Comparison of ENCODE assay signal across 12 cellular contexts in the genomic region with DNA sequence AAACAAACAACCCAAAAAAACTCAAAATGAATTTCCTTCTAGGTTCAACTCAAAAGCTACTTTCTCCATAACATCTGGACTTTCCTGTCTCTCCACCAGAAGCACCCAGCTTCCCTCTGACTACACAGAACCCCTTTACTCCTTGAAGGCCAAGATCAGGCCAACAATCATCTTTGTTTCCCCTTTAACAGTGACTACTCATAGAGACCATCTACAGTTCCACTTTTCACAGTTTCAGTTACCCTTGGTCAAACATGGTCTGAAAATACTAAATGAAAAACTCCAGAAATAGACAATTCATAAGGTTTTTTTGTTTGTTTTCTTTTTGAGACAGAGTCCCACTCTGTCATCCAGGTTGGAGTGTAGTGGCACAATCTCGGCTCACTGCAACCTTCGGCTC. TPM values are rescaled to one million over a fixed set of nuclear protein-coding genes. Genes with fewer than 3 reads are reported as not detected.
DNase-seq lines count a peak whose midpoint lies in the region; ATAC-seq and TF ChIP-seq lines count a peak whose summit lies in the region.
"Had no signal": no experiment of that assay in that cellular context is flagged by ENCODE, and none has a peak within 500 bp of the region (broad histone marks: within the 10 kb centered on the region; RNA-seq: fewer than 3 reads in every experiment).

No MANE protein-coding gene starts in this region.

- H3K27ac Mint-ChIP-seq in stimulated activated naive CD8-positive, alpha-beta T cell treated with anti-CD3 and anti-CD28 coated beads, Interleukin-15, Interleukin-2, amounts not matched to agents 100 ng/mL and 50 ng/mL, for 24 hours, result peak overlapping the region; percentile 51
- H3K27ac Mint-ChIP-seq: activated CD4-positive, alpha-beta memory T cell treated with anti-CD3 and anti-CD28 coated beads for 36 hours had no signal

- no peak for TF ChIP-seq CTCF in foreskin keratinocyte (conservative IDR thresholded peaks at IDR 0.05)
- TF ChIP-seq CTCF in esophagus squamous epithelium (IDR thresholded peaks at IDR 0.05), result no peak
- no peak for TF ChIP-seq CTCF in adrenal gland (IDR thresholded peaks at IDR 0.05)

- peaks cover 9% of the 10 kb centered on the region for H3K36me3 Mint-ChIP-seq in stimulated activated naive CD8-positive, alpha-beta T cell treated with anti-CD3 and anti-CD28 coated beads, Interleukin-15, Interleukin-2, amounts not matched to agents 100 ng/mL and 50 ng/mL, for 24 hours (ENCODE audit: low read depth)

- H3K9me3 ChIP-seq in esophagus squamous epithelium, result no peaks in the 10 kb centered on the region
- no peaks in the 10 kb centered on the region for H3K9me3 ChIP-seq in right cardiac atrium (ENCODE audit: control insufficient read depth, low read length)
- H3K9me3 ChIP-seq in adrenal gland (replicated peaks in 1 of 3), result no peaks in the 10 kb centered on the region
- H3K9me3 ChIP-seq: esophagus muscularis mucosa, SK-N-SH had no signal

- no peak for ATAC-seq in stimulated activated naive CD8-positive, alpha-beta T cell treated with anti-CD3 and anti-CD28 coated beads, Interleukin-15, Interleukin-2, amounts not matched to agents 100 U/mL and 50 U/mL, for 24 hours
- peak; percentile 71 for ATAC-seq in HG02571 (IDR thresholded peaks at IDR 0.05; ENCODE audit: unreplicated experiment)
- peak; percentile 83 for ATAC-seq in HG03520 (IDR thresholded peaks at IDR 0.05; ENCODE audit: unreplicated experiment)
- no peak for ATAC-seq in foreskin keratinocyte
- ATAC-seq in right cardiac atrium, result no peak

- WGBS in esophagus squamous epithelium, 2 donors, result 90 to 95% methylated on average over 2 of the region's 2 CpGs
- WGBS in right cardiac atrium, result 98% methylated on average over 2 of the region's 2 CpGs
- 94 to 100% (median 96%) methylated on average over 2 of the region's 2 CpGs for WGBS in adrenal gland, 4 donors

- H3K4me1 Mint-ChIP-seq in stimulated activated naive CD8-positive, alpha-beta T cell treated with anti-CD3 and anti-CD28 coated beads, Interleukin-15, Interleukin-2, amounts not matched to agents 100 ng/mL and 50 ng/mL, for 24 hours (ENCODE audit: low read depth), result peaks cover 59% of the 10 kb centered on the region

- H3K4me3 ChIP-seq in esophagus squamous epithelium, result no peak overlapping the region
- H3K4me3 ChIP-seq in right cardiac atrium (ENCODE audit: low read length), result no peak overlapping the region
- no peak overlapping the region for H3K4me3 ChIP-seq in adrenal gland
- H3K4me3 ChIP-seq: esophagus muscularis mucosa had no signal

- no peaks in the 10 kb centered on the region for H3K27me3 ChIP-seq in foreskin keratinocyte
- H3K27me3 ChIP-seq in esophagus squamous epithelium, result no peaks in the 10 kb centered on the region
- no peaks in the 10 kb centered on the region for H3K27me3 ChIP-seq in right cardiac atrium (ENCODE audit: control insufficient read depth, insufficient read depth)
- H3K27me3 ChIP-seq in adrenal gland, result no peaks in the 10 kb centered on the region
- H3K27me3 ChIP-seq: esophagus muscularis mucosa had no signal

- H3K36me3 ChIP-seq in esophagus squamous epithelium, result no peaks in the 10 kb centered on the region
- H3K36me3 ChIP-seq in adrenal gland (replicated peaks in 1 of 2), result no peaks in the 10 kb centered on the region
- H3K36me3 ChIP-seq: esophagus muscularis mucosa had no signal

- no peak for DNase-seq in stimulated activated naive CD8-positive, alpha-beta T cell treated with anti-CD3 and anti-CD28 coated beads, Interleukin-15, Interleukin-2, amounts not matched to agents 100 U/mL and 50 U/mL, for 24 hours
- DNase-seq in foreskin keratinocyte (no peak), esophagus squamous epithelium (lab: John Stamatoyannopoulos, UW) (no peak), right cardiac atrium (no peak), adrenal gland (no peak)
- DNase-seq: activated CD4-positive, alpha-beta memory T cell treated with anti-CD3 and anti-CD28 coated beads for 36 hours; NCI-H2081; SK-N-SH had no signal

- no peak overlapping the region for H3K4me3 Mint-ChIP-seq in stimulated activated naive CD8-positive, alpha-beta T cell treated with anti-CD3 and anti-CD28 coated beads, Interleukin-15, Interleukin-2, amounts not matched to agents 100 ng/mL and 50 ng/mL, for 24 hours
- H3K4me3 Mint-ChIP-seq: activated CD4-positive, alpha-beta memory T cell treated with anti-CD3 and anti-CD28 coated beads for 36 hours had no signal

- no peaks in the 10 kb centered on the region for H3K9me3 Mint-ChIP-seq in stimulated activated naive CD8-positive, alpha-beta T cell treated with anti-CD3 and anti-CD28 coated beads, Interleukin-15, Interleukin-2, amounts not matched to agents 100 ng/mL and 50 ng/mL, for 24 hours
- H3K9me3 Mint-ChIP-seq: activated CD4-positive, alpha-beta memory T cell treated with anti-CD3 and anti-CD28 coated beads for 36 hours had no signal

- H3K4me1 ChIP-seq in foreskin keratinocyte (peaks cover 22% of the 10 kb centered on the region), esophagus squamous epithelium (peaks cover 0 to 32% (median 3%) of the 10 kb centered on the region in 3 donors), right cardiac atrium (ENCODE audit: control insufficient read depth, insufficient read depth, low read length) (no peaks in the 10 kb centered on the region), adrenal gland (replicated peaks in 1 of 2) (no peaks in the 10 kb centered on the region)
- H3K4me1 ChIP-seq: esophagus muscularis mucosa had no signal

- H3K27ac ChIP-seq in foreskin keratinocyte (no peak overlapping the region), esophagus squamous epithelium (peak overlapping the region in 1 of 4 donors; percentile 23), right cardiac atrium (ENCODE audit: low read length) (no peak overlapping the region), adrenal gland (no peak overlapping the region)
- H3K27ac ChIP-seq: esophagus muscularis mucosa had no signal

- TF ChIP-seq POLR2A in esophagus squamous epithelium (IDR thresholded peaks at IDR 0.05) (no peak), adrenal gland (IDR thresholded peaks at IDR 0.05) (no peak)

- H3K27me3 Mint-ChIP-seq in stimulated activated naive CD8-positive, alpha-beta T cell treated with anti-CD3 and anti-CD28 coated beads, Interleukin-15, Interleukin-2, amounts not matched to agents 100 ng/mL and 50 ng/mL, for 24 hours, result no peaks in the 10 kb centered on the region
- H3K27me3 Mint-ChIP-seq: activated CD4-positive, alpha-beta memory T cell treated with anti-CD3 and anti-CD28 coated beads for 36 hours had no signal

- intact Hi-C loops in esophagus squamous epithelium (cut with DNase I) (no loop called here), right cardiac atrium (cut with DNase I) (loop anchor here in 2 of 4 donors (10.0 kb wide), 2 partner anchors 86 to 326 kb away; partner anchors contain the start of gene SAMD4A (in 1 of the 2)), adrenal gland (cut with DNase I) (no loop called here)

RNA-seq across cellular contexts. Expression of gene GCH1, which starts 11.8 kb away (rescaled TPM):
- total RNA-seq in foreskin keratinocyte, result 3.8 and 4.4 TPM in 2 replicates
- polyA plus RNA-seq in foreskin keratinocyte, result 2.8 and 3.1 TPM in 2 replicates
- total RNA-seq in esophagus squamous epithelium, result 10 to 100 TPM in 3 of 4 donors, 1 to 10 TPM in 1; 9.3 to 19.8 (median 15.5) TPM
- 1 to 10 TPM; 1.6 to 4.8 (median 2.1) TPM for total RNA-seq in right cardiac atrium
- 2.5 TPM for polyA plus RNA-seq in right cardiac atrium
- total RNA-seq in adrenal gland, result 10 to 100 TPM in 3 of 8 donors, 1 to 10 TPM in 5; 2.8 to 24.9 (median 6.9) TPM
- 10 to 100 TPM; 10.1 to 29.8 (median 10.7) TPM for polyA plus RNA-seq in adrenal gland

Comparison
In these comparisons a context has a peak if more than half of its experiments do, and no peak if none do; other contexts are left out.
1. ATAC-seq: peak in HG02571 (single experiment) and HG03520 (single experiment); none in stimulated activated naive CD8-positive, alpha-beta T cell treated with anti-CD3 and anti-CD28 coated beads, Interleukin-15, Interleukin-2, amounts not matched to agents 100 U/mL and 50 U/mL, for 24 hours (single experiment), foreskin keratinocyte (single experiment) and right cardiac atrium (0 of 2).